In genomic region chr22:46054878-46055158, GRCh38 we compare ENCODE assay signal across 9 cellular contexts.
DNase-seq lines count a peak whose midpoint lies in the region; ATAC-seq, FAIRE-seq and TF ChIP-seq lines count a peak whose summit lies in the region.
"Had no signal": no experiment of that assay in that cellular context is flagged by ENCODE, and none has a peak within 500 bp of the region (broad histone marks: within the 10 kb centered on the region; RNA-seq: fewer than 3 reads in every experiment).

No MANE protein-coding gene starts in this region.

- H3K9ac ChIP-seq in keratinocyte (ENCODE audit: control insufficient read depth, extremely low read depth, insufficient read depth, low read length) (peak overlapping the region; percentile 89), subcutaneous abdominal adipose tissue (ENCODE audit: low read length in 5 of 5) (peak overlapping the region; percentile 64 to 85 (median 68))

- peak overlapping the region; percentile 96 for H3K27ac ChIP-seq in keratinocyte (ENCODE audit: control insufficient read depth, insufficient read depth, low read length)
- peak overlapping the region; percentile 98 for H3K27ac ChIP-seq in subcutaneous abdominal adipose tissue (ENCODE audit: low read depth, low read length)

- no peak for TF ChIP-seq CTCF in keratinocyte (optimal IDR thresholded peaks at IDR 0.05 in 1 of 3, IDR thresholded peaks at IDR 0.05 in 1 of 3, conservative IDR thresholded peaks at IDR 0.05 in 1 of 3; ENCODE audit: extremely low read depth in 1 of 3, insufficient read depth in 2 of 3, low read length in 3 of 3)

- no peak for ATAC-seq in activated T-helper 17 cell treated with anti-CD3 and anti-CD28 coated beads, Interleukin-2, amount 50 U/mL, for 72 hours (replicated peaks)
- no peak for ATAC-seq in GM19023 (IDR thresholded peaks at IDR 0.05; ENCODE audit: unreplicated experiment)
- ATAC-seq in HG02610 (IDR thresholded peaks at IDR 0.05; ENCODE audit: unreplicated experiment) = no peak

- peak overlapping the region; percentile 83 for H3K27ac Mint-ChIP-seq in T-helper 1 cell treated with Interleukin-12 subunit alpha and Interleukin-12 subunit beta and Interleukin-4 antibody, amounts not matched to agents 30 μg/mL and 1 μg/mL, for 36 hours
- peak overlapping the region; percentile 98 for H3K27ac Mint-ChIP-seq in activated T-helper 17 cell treated with anti-CD3 and anti-CD28 coated beads, Interleukin-2, amount 50 U/mL, for 72 hours

- H3K27me3 Mint-ChIP-seq in T-helper 1 cell treated with Interleukin-12 subunit alpha and Interleukin-12 subunit beta and Interleukin-4 antibody, amounts not matched to agents 30 μg/mL and 1 μg/mL, for 36 hours (ENCODE audit: low read depth) = no peaks in the 10 kb centered on the region
- no peaks in the 10 kb centered on the region for H3K27me3 Mint-ChIP-seq in activated T-helper 17 cell treated with anti-CD3 and anti-CD28 coated beads, Interleukin-2, amount 50 U/mL, for 72 hours

- no peaks in the 10 kb centered on the region for H3K9me1 ChIP-seq in keratinocyte (ENCODE audit: control insufficient read depth, extremely low read depth, insufficient read depth, low read length)

- FAIRE-seq in keratinocyte (lab: Jason Lieb, UNC) = no peak

- H3K27me3 ChIP-seq in keratinocyte (ENCODE audit: control insufficient read depth, extremely low read depth, insufficient read depth, low read length) (no peaks in the 10 kb centered on the region), subcutaneous abdominal adipose tissue (ENCODE audit: control insufficient read depth in 5 of 5, insufficient read depth in 4 of 5, low read length in 5 of 5) (no peaks in the 10 kb centered on the region)

- no peaks in the 10 kb centered on the region for H4K20me1 ChIP-seq in keratinocyte (ENCODE audit: control insufficient read depth, extremely low read depth, insufficient read depth, low read length)

- H3K79me2 ChIP-seq in keratinocyte (ENCODE audit: control insufficient read depth, insufficient read depth, low read length) = peaks cover 72% of the 10 kb centered on the region

- H2AFZ ChIP-seq in keratinocyte (ENCODE audit: control insufficient read depth, low read length) = no peak overlapping the region

- H3K4me2 ChIP-seq in keratinocyte (ENCODE audit: control insufficient read depth, extremely low read depth, insufficient read depth, low read depth, low read length) = peak overlapping the region; percentile 100

- peaks cover 28% of the 10 kb centered on the region for H3K4me1 Mint-ChIP-seq in T-helper 1 cell treated with Interleukin-12 subunit alpha and Interleukin-12 subunit beta and Interleukin-4 antibody, amounts not matched to agents 30 μg/mL and 1 μg/mL, for 36 hours (ENCODE audit: low read depth)
- peaks cover 11% of the 10 kb centered on the region for H3K4me1 Mint-ChIP-seq in activated T-helper 17 cell treated with anti-CD3 and anti-CD28 coated beads, Interleukin-2, amount 50 U/mL, for 72 hours

- peaks cover 0 to 1% of the 10 kb centered on the region in 2 experiments for H3K36me3 ChIP-seq in keratinocyte (ENCODE audit: control insufficient read depth in 2 of 2, extremely low read depth in 1 of 2, insufficient read depth in 2 of 2, low read length in 2 of 2)
- peaks cover 0 to 15% (median 9%) of the 10 kb centered on the region in 5 donors for H3K36me3 ChIP-seq in subcutaneous abdominal adipose tissue (ENCODE audit: control insufficient read depth in 5 of 5, insufficient read depth in 5 of 5, low read length in 5 of 5)

- H3K4me3 ChIP-seq in keratinocyte (ENCODE audit: control insufficient read depth in 2 of 3, extremely low read depth in 1 of 3, insufficient read depth in 2 of 3, low read depth in 1 of 3, low read length in 3 of 3) (peak overlapping the region; percentile 66 to 72 (median 69)), subcutaneous abdominal adipose tissue (ENCODE audit: low read depth in 1 of 5, low read length in 5 of 5) (peak overlapping the region; percentile 66 to 82 (median 77))

- H3K9me3 Mint-ChIP-seq in T-helper 1 cell treated with Interleukin-12 subunit alpha and Interleukin-12 subunit beta and Interleukin-4 antibody, amounts not matched to agents 30 μg/mL and 1 μg/mL, for 36 hours = no peaks in the 10 kb centered on the region
- no peaks in the 10 kb centered on the region for H3K9me3 Mint-ChIP-seq in activated T-helper 17 cell treated with anti-CD3 and anti-CD28 coated beads, Interleukin-2, amount 50 U/mL, for 72 hours

- H3K9me3 ChIP-seq in keratinocyte (ENCODE audit: control insufficient read depth, low read depth, low read length) (no peaks in the 10 kb centered on the region), subcutaneous abdominal adipose tissue (ENCODE audit: control insufficient read depth in 5 of 5, low read length in 5 of 5) (no peaks in the 10 kb centered on the region)
- H3K9me3 ChIP-seq: Caco-2 had no signal

- H3K36me3 Mint-ChIP-seq in T-helper 1 cell treated with Interleukin-12 subunit alpha and Interleukin-12 subunit beta and Interleukin-4 antibody, amounts not matched to agents 30 μg/mL and 1 μg/mL, for 36 hours (ENCODE audit: low read depth) = no peaks in the 10 kb centered on the region
- H3K36me3 Mint-ChIP-seq in activated T-helper 17 cell treated with anti-CD3 and anti-CD28 coated beads, Interleukin-2, amount 50 U/mL, for 72 hours (ENCODE audit: low read depth) = peaks cover 13% of the 10 kb centered on the region

- H3K4me1 ChIP-seq in keratinocyte (ENCODE audit: control insufficient read depth, extremely low read depth, insufficient read depth, low read length) = peaks cover 78% of the 10 kb centered on the region
- H3K4me1 ChIP-seq in subcutaneous abdominal adipose tissue (ENCODE audit: control insufficient read depth in 5 of 5, insufficient read depth in 5 of 5, low read length in 5 of 5) = peaks cover 17 to 90% (median 89%) of the 10 kb centered on the region in 5 donors
- H3K4me1 ChIP-seq: Caco-2 had no signal

- peak overlapping the region; percentile 80 for H3K4me3 Mint-ChIP-seq in T-helper 1 cell treated with Interleukin-12 subunit alpha and Interleukin-12 subunit beta and Interleukin-4 antibody, amounts not matched to agents 30 μg/mL and 1 μg/mL, for 36 hours
- peak overlapping the region; percentile 95 for H3K4me3 Mint-ChIP-seq in activated T-helper 17 cell treated with anti-CD3 and anti-CD28 coated beads, Interleukin-2, amount 50 U/mL, for 72 hours

- dilution Hi-C loops in keratinocyte (cut with MboI; ENCODE audit: extremely low pct_ligation_motif_present, low sequenced_read_pairs) = no loop called here

- DNase-seq in T-helper 1 cell (no peak), keratinocyte (ENCODE audit: low read depth, low spot score) (no peak), occipital lobe (lab: John Stamatoyannopoulos, UW) (no peak)
